ENCODE assay signal across 2 cellular contexts in genomic region chr10:12915637-12916168, GRCh38.
A peak's percentile ranks its signal among the peaks of the same experiment; 100 is the strongest.
TF ChIP-seq lines count a peak whose summit lies in the region.

No MANE protein-coding gene starts in this region.

TF ChIP-seq in liver, 16 proteins besides CTCF, POLR2A, EP300 and RAD21:
- TF ChIP-seq MAX (IDR thresholded peaks at IDR 0.05) (no peak), HNF4A (conservative IDR thresholded peaks at IDR 0.05) (peak; percentile 11 to 37)

TF ChIP-seq in HepG2, 621 proteins besides CTCF, POLR2A, EP300 and RAD21:
- TF ChIP-seq ZNF576 (CRISPR knock-in tag; IDR thresholded peaks at IDR 0.05) (no peak), PRDM10 (CRISPR knock-in tag; IDR thresholded peaks at IDR 0.05; ENCODE audit: low read depth) (no peak), HNRNPK (IDR thresholded peaks at IDR 0.05; ENCODE audit: low read depth, low read length, poor library complexity, severe bottlenecking) (no peak), SRSF9 (IDR thresholded peaks at IDR 0.05; ENCODE audit: borderline replicate concordance, insufficient read depth, low read depth, low read length, poor library complexity, severe bottlenecking) (no peak), GATAD1 (CRISPR knock-in tag; IDR thresholded peaks at IDR 0.05) (no peak), ZBTB8A (CRISPR knock-in tag; IDR thresholded peaks at IDR 0.05; ENCODE audit: borderline replicate concordance, low read depth) (no peak), RFXAP (CRISPR knock-in tag; IDR thresholded peaks at IDR 0.05; ENCODE audit: borderline replicate concordance) (no peak), ZFP37 (CRISPR knock-in tag; IDR thresholded peaks at IDR 0.05; ENCODE audit: borderline replicate concordance) (no peak)
